ENCODE assay signal across 8 cellular contexts in genomic region chr1:159854693-159855192, GRCh38. TPM values are rescaled to one million over a fixed set of nuclear protein-coding genes. Genes with fewer than 3 reads are reported as not detected.
DNase-seq lines count a peak whose midpoint lies in the region; ATAC-seq, FAIRE-seq and TF ChIP-seq lines count a peak whose summit lies in the region.

No MANE protein-coding gene starts in this region.

- H3K9me3 ChIP-seq in neuron (ENCODE audit: low read length) (no peaks in the 10 kb centered on the region), stomach (no peaks in the 10 kb centered on the region)

- no peaks in the 10 kb centered on the region for H3K36me3 Mint-ChIP-seq in activated naive CD4-positive, alpha-beta T cell treated with anti-CD3 and anti-CD28 coated beads, Interleukin-2, amount 10 ng/mL, durations not matched to agents 7 days and 5 days

- peak overlapping the region; percentile 81 for H3K27ac Mint-ChIP-seq in activated naive CD4-positive, alpha-beta T cell treated with anti-CD3 and anti-CD28 coated beads, Interleukin-2, amount 10 ng/mL, durations not matched to agents 7 days and 5 days

- peaks cover 7% of the 10 kb centered on the region for H3K4me1 ChIP-seq in neuron (ENCODE audit: insufficient read depth, low read length)
- peaks cover 0 to 37% (median 31%) of the 10 kb centered on the region in 4 donors for H3K4me1 ChIP-seq in stomach

- 0 to 1% (median 0%) methylated on average over 26 to 59 of the region's 59 CpGs for WGBS in stomach, 5 donors

- peaks cover 14% of the 10 kb centered on the region for H3K27me3 Mint-ChIP-seq in activated naive CD4-positive, alpha-beta T cell treated with anti-CD3 and anti-CD28 coated beads, Interleukin-2, amount 10 ng/mL, durations not matched to agents 7 days and 5 days

- intact Hi-C loops in stomach (cut with DNase I; ENCODE audit: low total_unique reads), result no loop called here

- no peak for TF ChIP-seq EP300 in stomach (IDR thresholded peaks at IDR 0.05)

- CTCF ChIA-PET in activated naive CD4-positive, alpha-beta T cell treated with anti-CD3 and anti-CD28 coated beads, Interleukin-2, amount 10 ng/mL, durations not matched to agents 7 days and 5 days (lab: Charles Lee), result interaction anchor here (0.8 to 9.1 kb wide), 4 partner anchors 37 to 74 kb away, joined by 3 to 42 read pairs (median 4); partner anchors contain the start of gene DUSP23

- H3K27ac ChIP-seq in stomach, result peak overlapping the region; percentile 80 to 97 (median 92)

- peak in 1 of 7 experiments; percentile 15 for TF ChIP-seq CTCF in stomach (IDR thresholded peaks at IDR 0.05)

- peak overlapping the region; percentile 37 for H3K4me3 ChIP-seq in neuron (ENCODE audit: low read length)
- H3K4me3 ChIP-seq in stomach, result peak overlapping the region; percentile 55 to 73 (median 72)

- H3K36me3 ChIP-seq in neuron (ENCODE audit: insufficient read depth, low read length) (no peaks in the 10 kb centered on the region), stomach (no peaks in the 10 kb centered on the region)

- DNase-seq in C1 segment of cervical spinal cord (lab: John Stamatoyannopoulos, UW) (peak in 13 of 14 donors; percentile 9 to 75 (median 65)), HTR-8/SVneo (ENCODE audit: insufficient read length, low spot score) (peak; percentile 65), SK-N-DZ (ENCODE audit: low spot score) (peak; percentile 75), frontal cortex (ENCODE audit: low spot score in 2 of 2) (peak; percentile 76 to 78), stomach (peak; percentile 86)
- DNase-seq in activated naive CD4-positive, alpha-beta T cell treated with anti-CD3 and anti-CD28 coated beads, Interleukin-2, amount 10 ng/mL, durations not matched to agents 7 days and 5 days, result peak; percentile 84

- H3K27me3 ChIP-seq in neuron (ENCODE audit: insufficient read depth, low read length) (peaks cover 44% of the 10 kb centered on the region), stomach (no peaks in the 10 kb centered on the region)

- peak overlapping the region; percentile 71 for H3K4me3 Mint-ChIP-seq in activated naive CD4-positive, alpha-beta T cell treated with anti-CD3 and anti-CD28 coated beads, Interleukin-2, amount 10 ng/mL, durations not matched to agents 7 days and 5 days

- peaks cover 15% of the 10 kb centered on the region for H3K4me1 Mint-ChIP-seq in activated naive CD4-positive, alpha-beta T cell treated with anti-CD3 and anti-CD28 coated beads, Interleukin-2, amount 10 ng/mL, durations not matched to agents 7 days and 5 days

- FAIRE-seq in HTR-8/SVneo (lab: Jason Lieb, UNC) (peak; percentile 78), frontal cortex (lab: Jason Lieb, UNC) (no peak)

- TF ChIP-seq POLR2A in stomach (IDR thresholded peaks at IDR 0.05), result peak in 1 of 4 donors; percentile 22

- peak overlapping the region; percentile 80 for H2AFZ ChIP-seq in neuron (ENCODE audit: low read depth, low read length)

- ATAC-seq in GM19463 (IDR thresholded peaks at IDR 0.05; ENCODE audit: unreplicated experiment), result peak; percentile 92

- H3K9me3 Mint-ChIP-seq in activated naive CD4-positive, alpha-beta T cell treated with anti-CD3 and anti-CD28 coated beads, Interleukin-2, amount 10 ng/mL, durations not matched to agents 7 days and 5 days, result no peaks in the 10 kb centered on the region

RNA-seq across cellular contexts. Expression of gene VSIG8, which starts 7.7 kb away (rescaled TPM):
- polyA plus RNA-seq in SK-N-DZ (2014; cell fraction: cytosol; rRNA removed), result not detected in 2 replicates
- polyA plus RNA-seq in SK-N-DZ (2014; cell fraction: nucleus; rRNA removed), result not detected in 2 replicates
- total RNA-seq in frontal cortex, result not detected
- total RNA-seq in stomach, result 1 to 10 TPM in 1 of 5 donors, not detected in 4; 2.5 TPM
- polyA plus RNA-seq in stomach, result under 1 TPM in 1 of 3 donors, not detected in 2; 0.30 TPM

RNA-seq across cellular contexts. Expression of gene SLAMF8, which starts 28.1 kb away (rescaled TPM):
- polyA plus RNA-seq in SK-N-DZ (2014; cell fraction: cytosol; rRNA removed), result not detected in 2 replicates
- not detected in 2 replicates for polyA plus RNA-seq in SK-N-DZ (2014; cell fraction: nucleus; rRNA removed)
- total RNA-seq in frontal cortex (not detected), stomach (1 to 10 TPM in 3 of 5 donors, not detected in 2; 2.0 to 4.5 (median 2.9) TPM)
- 1 to 10 TPM in 2 of 3 donors, under 1 TPM in 1; 0.76 to 3.1 (median 1.9) TPM for polyA plus RNA-seq in stomach

RNA-seq across cellular contexts. Expression of gene CFAP45, which starts 45.2 kb away (rescaled TPM):
- 0.17 and 0.29 TPM in 2 replicates for polyA plus RNA-seq in SK-N-DZ (2014; cell fraction: cytosol; rRNA removed)
- 4.3 TPM in 1 of 2 replicates, not detected in the other for polyA plus RNA-seq in SK-N-DZ (2014; cell fraction: nucleus; rRNA removed)
- total RNA-seq in frontal cortex (under 0.01 TPM), stomach (1 to 10 TPM in 1 of 5 donors, under 1 TPM in 1, not detected in 3; 0.73 to 1.0 TPM)
- under 1 TPM in 2 of 3 donors, not detected in 1; 0.30 to 0.31 TPM for polyA plus RNA-seq in stomach

RNA-seq across cellular contexts. Expression of gene FCRL6, which starts 52.6 kb away (rescaled TPM):
- polyA plus RNA-seq in SK-N-DZ (2014; cell fraction: cytosol; rRNA removed), result not detected in 2 replicates
- polyA plus RNA-seq in SK-N-DZ (2014; cell fraction: nucleus; rRNA removed), result not detected in 2 replicates
- total RNA-seq in frontal cortex (not detected), stomach (not detected)
- polyA plus RNA-seq in stomach, result not detected

Comparison
In these comparisons a context has a peak if more than half of its experiments do, and no peak if none do; other contexts are left out.
1. Peak in every context shown above with its lines: DNase-seq, ATAC-seq, H3K4me3 ChIP-seq and H3K27ac ChIP-seq.